In the genomic region with DNA sequence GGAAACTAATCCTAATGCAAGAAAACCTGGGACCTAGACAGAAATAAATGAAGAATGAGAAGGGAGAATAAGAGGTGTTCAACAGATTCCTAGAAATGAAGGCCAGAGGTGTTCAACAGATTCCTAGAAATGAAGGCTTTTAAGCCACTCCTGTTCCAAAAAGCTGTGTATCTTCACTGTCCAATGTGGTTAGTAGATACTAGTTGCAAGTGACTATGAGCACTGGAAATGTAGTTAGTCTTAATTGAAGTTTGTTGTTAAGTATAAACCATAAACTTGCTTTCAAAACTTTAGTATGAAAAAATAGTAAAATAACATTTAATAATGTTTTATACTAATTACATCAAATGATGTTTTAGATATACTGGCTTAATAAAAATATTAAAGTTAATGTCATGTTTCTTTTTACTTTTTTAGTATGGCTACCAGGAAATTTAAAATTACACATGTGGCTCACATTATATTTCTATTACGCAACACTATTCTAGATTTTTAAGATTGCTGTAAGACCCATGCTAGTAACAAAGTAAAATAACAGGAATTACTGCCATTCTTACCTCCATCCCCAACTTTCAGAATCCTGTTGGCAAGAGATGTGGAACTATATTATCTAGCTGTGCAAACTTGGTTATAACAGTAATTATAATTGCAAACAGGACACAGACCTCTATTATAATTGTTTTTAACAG, we compare ENCODE assay signal across 1 cellular context.
TF ChIP-seq lines count a peak whose summit lies in the region.

No MANE protein-coding gene starts in this region.

TF ChIP-seq in H1, 55 proteins besides CTCF, POLR2A, EP300 and RAD21:
- TF ChIP-seq CEBPB (IDR thresholded peaks at IDR 0.05; ENCODE audit: low read depth, low read length) = peak; percentile 86; the same call in 1 of the 2 replicates
- no peak for TF ChIP-seq GABPA (IDR thresholded peaks at IDR 0.05; ENCODE audit: borderline replicate concordance, insufficient read depth, low read length)
